Comparison of ENCODE assay signal across 1 cellular context in genomic region chr1:161440312-161440894, GRCh38.
TF ChIP-seq lines count a peak whose summit lies in the region.

No MANE protein-coding gene starts in this region.

TF ChIP-seq in HepG2, 621 proteins besides CTCF, POLR2A, EP300 and RAD21 (continued from another document and continues in another):
- TF ChIP-seq ZKSCAN1 (IDR thresholded peaks at IDR 0.05; ENCODE audit: low read length) (no peak), ZNF142 (CRISPR knock-in tag; IDR thresholded peaks at IDR 0.05) (no peak), TBX2 (CRISPR knock-in tag; IDR thresholded peaks at IDR 0.05; ENCODE audit: borderline replicate concordance) (0 out of 2 replicates have a peak, but pooled peaks have one; percentile 23), REPIN1 (CRISPR knock-in tag; IDR thresholded peaks at IDR 0.05; ENCODE audit: borderline replicate concordance, low read depth) (peak; percentile 30; the same call in 1 of the 2 replicates), PRDM10 (CRISPR knock-in tag; IDR thresholded peaks at IDR 0.05; ENCODE audit: low read depth) (no peak), ZBTB40 (IDR thresholded peaks at IDR 0.05) (no peak), ZBTB40 (CRISPR knock-in tag; IDR thresholded peaks at IDR 0.05) (peak; percentile 21; the same call in 1 of the 2 replicates), PHF21A (CRISPR knock-in tag; IDR thresholded peaks at IDR 0.05) (0 out of 2 replicates have a peak, but pooled peaks have one; percentile 21), PHF8 (CRISPR knock-in tag; IDR thresholded peaks at IDR 0.05) (peak; percentile 67), ISL2 (CRISPR knock-in tag; IDR thresholded peaks at IDR 0.05) (no peak), ZBTB2 (CRISPR knock-in tag; IDR thresholded peaks at IDR 0.05; ENCODE audit: low read depth) (0 out of 2 replicates have a peak, but pooled peaks have one; percentile 27), ZMYM4 (CRISPR knock-in tag; IDR thresholded peaks at IDR 0.05) (no peak), ZNF800 (CRISPR knock-in tag; IDR thresholded peaks at IDR 0.05) (0 out of 2 replicates have a peak, but pooled peaks have one; percentile 38), ATF7-NPFF (CRISPR knock-in tag; IDR thresholded peaks at IDR 0.05; ENCODE audit: low read depth) (0 out of 2 replicates have a peak, but pooled peaks have one; percentile 20), ZNF563 (CRISPR knock-in tag; IDR thresholded peaks at IDR 0.05) (peak; percentile 28; the same call in 1 of the 2 replicates), ZNF777 (CRISPR knock-in tag; IDR thresholded peaks at IDR 0.05) (peak; percentile 95), ZNF576 (CRISPR knock-in tag; IDR thresholded peaks at IDR 0.05) (no peak)
